In genomic region chr4:184028571-184028996, GRCh38 we compare ENCODE assay signal across 10 cellular contexts.
DNase-seq lines count a peak whose midpoint lies in the region; ATAC-seq and TF ChIP-seq lines count a peak whose summit lies in the region.
"Had no signal": no experiment of that assay in that cellular context is flagged by ENCODE, and none has a peak within 500 bp of the region (broad histone marks: within the 10 kb centered on the region; RNA-seq: fewer than 3 reads in every experiment).

No MANE protein-coding gene starts in this region.

- no peaks in the 10 kb centered on the region for H3K27me3 ChIP-seq in left lung

- POLR2A ChIA-PET in activated B cell treated with CpG ODN at 0.5 μM for 24 hours (lab: Charles Lee): no interaction called here

- no peaks in the 10 kb centered on the region for H3K36me3 ChIP-seq in left lung

- CTCF ChIA-PET in activated B cell treated with CpG ODN at 0.5 μM for 24 hours (lab: Charles Lee): no interaction called here

- intact Hi-C loops in activated B cell treated with CpG ODN at 0.5 μM for 24 hours (cut with micrococcal nuclease) (no loop called here), left lung (cut with DNase I) (no loop called here)

- no peak overlapping the region for H3K27ac Mint-ChIP-seq in activated B cell treated with CpG ODN at 0.5 μM for 24 hours

- no peaks in the 10 kb centered on the region for H3K9me3 ChIP-seq in left lung

- peaks cover 23% of the 10 kb centered on the region for H3K27me3 Mint-ChIP-seq in activated B cell treated with CpG ODN at 0.5 μM for 24 hours

- no peaks in the 10 kb centered on the region for H3K9me3 Mint-ChIP-seq in activated B cell treated with CpG ODN at 0.5 μM for 24 hours

- DNase-seq in stimulated activated CD4-positive, alpha-beta T cell treated with anti-CD3 and anti-CD28 coated beads, Interleukin-15, amount 100 ng/mL, for 24 hours: peak; percentile 25
- DNase-seq in stimulated activated CD4-positive, alpha-beta T cell treated with anti-CD3 and anti-CD28 coated beads, Interleukin-12 subunit alpha, Interleukin-12 subunit beta, amount 100 ng/mL, for 4 hours: no peak
- DNase-seq in activated B cell treated with CpG ODN at 0.5 μM for 24 hours (no peak), left lung (peak in 1 of 2 donors; percentile 76), 8988T (no peak), T-helper 9 cell (no peak)
- DNase-seq: DMS79 had no signal

- H3K4me3 Mint-ChIP-seq in activated B cell treated with CpG ODN at 0.5 μM for 24 hours: peak overlapping the region; percentile 62

- H3K4me3 ChIP-seq in left lung: peak overlapping the region in 1 of 2 donors; percentile 25
- H3K4me3 ChIP-seq: SK-N-MC had no signal

- no peaks in the 10 kb centered on the region for H3K36me3 Mint-ChIP-seq in activated B cell treated with CpG ODN at 0.5 μM for 24 hours (ENCODE audit: low read depth)

- peaks cover 17% of the 10 kb centered on the region for H3K4me1 Mint-ChIP-seq in activated B cell treated with CpG ODN at 0.5 μM for 24 hours

- ATAC-seq in activated B cell treated with CpG ODN at 0.5 μM for 24 hours (ENCODE audit: low read depth): no peak
- peak; percentile 61 for ATAC-seq in left lung
- ATAC-seq in HG02981 (IDR thresholded peaks at IDR 0.05; ENCODE audit: unreplicated experiment): no peak
- ATAC-seq in SK-N-SH treated with all-trans-retinoic acid at 6 μM for 48 hours: no peak

- no peak for TF ChIP-seq CTCF in activated B cell treated with CpG ODN at 0.5 μM for 24 hours (IDR thresholded peaks at IDR 0.05)
- TF ChIP-seq CTCF in left lung (IDR thresholded peaks at IDR 0.05): no peak

- peak overlapping the region in 1 of 2 donors; percentile 46 for H3K27ac ChIP-seq in left lung
- H3K27ac ChIP-seq: SK-N-MC had no signal

- peaks cover 0 to 20% of the 10 kb centered on the region in 2 donors for H3K4me1 ChIP-seq in left lung

TF ChIP-seq in SK-N-SH treated with all-trans-retinoic acid at 6 μM for 48 hours, 23 proteins besides CTCF, POLR2A, EP300 and RAD21:
- no peak for TF ChIP-seq RARB (CRISPR knock-in tag; IDR thresholded peaks at IDR 0.05)
- no peak for TF ChIP-seq ZFP3 (CRISPR knock-in tag; IDR thresholded peaks at IDR 0.05)
